ENCODE assay signal across 12 cellular contexts in genomic region chr2:120237491-120237902, GRCh38. TPM values are rescaled to one million over a fixed set of nuclear protein-coding genes. Genes with fewer than 3 reads are reported as not detected.
A peak's percentile ranks its signal among the peaks of the same experiment; 100 is the strongest.
DNase-seq lines count a peak whose midpoint lies in the region; ATAC-seq and TF ChIP-seq lines count a peak whose summit lies in the region.
"Had no signal": no experiment of that assay in that cellular context is flagged by ENCODE, and none has a peak within 500 bp of the region (broad histone marks: within the 10 kb centered on the region; RNA-seq: fewer than 3 reads in every experiment).

No MANE protein-coding gene starts in this region.

- no peak for TF ChIP-seq CTCF in mammary epithelial cell (conservative IDR thresholded peaks at IDR 0.05 in 1 of 2, IDR thresholded peaks at IDR 0.05 in 1 of 2; ENCODE audit: extremely low read depth in 1 of 2, insufficient read depth in 1 of 2, low read depth in 1 of 2, low read length in 2 of 2)
- TF ChIP-seq CTCF in MCF 10A (IDR thresholded peaks at IDR 0.05; ENCODE audit: unreplicated experiment): no peak
- no peak for TF ChIP-seq CTCF in left ventricle myocardium inferior (IDR thresholded peaks at IDR 0.05; ENCODE audit: borderline replicate concordance)

- H3K4me1 Mint-ChIP-seq in MCF 10A (ENCODE audit: insufficient read depth, unreplicated experiment): peaks cover 9% of the 10 kb centered on the region

- no peak overlapping the region for H3K4me2 ChIP-seq in mammary epithelial cell (ENCODE audit: insufficient read depth, low read depth, low read length)

- H3K4me3 ChIP-seq in mammary epithelial cell (replicated peaks in 1 of 3; ENCODE audit: insufficient read depth in 1 of 3, low read depth in 2 of 3, low read length in 3 of 3) (no peak overlapping the region), left ventricle myocardium inferior (no peak overlapping the region)

- H3K4me1 ChIP-seq in mammary epithelial cell (ENCODE audit: insufficient read depth, low read length): peaks cover 27% of the 10 kb centered on the region
- peaks cover 28% of the 10 kb centered on the region for H3K4me1 ChIP-seq in left ventricle myocardium inferior

- no peaks in the 10 kb centered on the region for H3K9me3 Mint-ChIP-seq in MCF 10A (ENCODE audit: unreplicated experiment)
- H3K9me3 Mint-ChIP-seq: natural killer cell had no signal

- POLR2A ChIA-PET in MCF 10A (lab: Yijun Ruan, JAX): interaction anchor here (0.9 kb wide), 1 partner anchor 15 kb away, joined by 3 read pairs; no protein-coding TSS in a partner anchor

- no peak overlapping the region for H3K9ac ChIP-seq in mammary epithelial cell (ENCODE audit: insufficient read depth, low read length)

- ATAC-seq in HG03460 (IDR thresholded peaks at IDR 0.05; ENCODE audit: unreplicated experiment): no peak
- ATAC-seq: natural killer cell had no signal

- H3K79me2 ChIP-seq in mammary epithelial cell (ENCODE audit: insufficient read depth, low read length): no peaks in the 10 kb centered on the region

- H3K27ac ChIP-seq in mammary epithelial cell (ENCODE audit: insufficient read depth, low read depth, low read length) (no peak overlapping the region), left ventricle myocardium inferior (replicated peaks) (no peak overlapping the region)

- H3K27me3 Mint-ChIP-seq in MCF 10A (ENCODE audit: insufficient read depth, unreplicated experiment): no peaks in the 10 kb centered on the region

- H4K20me1 ChIP-seq in mammary epithelial cell (ENCODE audit: insufficient read depth, low read length): no peaks in the 10 kb centered on the region

- 90% methylated on average over 8 of the region's 10 CpGs for WGBS in mammary epithelial cell (ENCODE audit: low coverage, missing lambda C conversion rate)

- H3K27me3 ChIP-seq in mammary epithelial cell (ENCODE audit: insufficient read depth, low read length) (no peaks in the 10 kb centered on the region), left ventricle myocardium inferior (ENCODE audit: low read depth) (peaks cover 21% of the 10 kb centered on the region)

- H3K9me3 ChIP-seq in mammary epithelial cell (replicated peaks; ENCODE audit: insufficient read depth, low read length): no peaks in the 10 kb centered on the region
- H3K9me3 ChIP-seq in left ventricle myocardium inferior (replicated peaks): peaks cover 3% of the 10 kb centered on the region

- in situ Hi-C loops in mammary epithelial cell (cut with MboI; ENCODE audit: low sequenced_read_pairs in 2 of 2): no loop called here

- H3K36me3 Mint-ChIP-seq in MCF 10A (ENCODE audit: insufficient read depth, unreplicated experiment): no peaks in the 10 kb centered on the region
- H3K36me3 Mint-ChIP-seq: natural killer cell had no signal

- intact Hi-C loops in mammary epithelial cell (cut with micrococcal nuclease) (no loop called here), MCF 10A (cut with micrococcal nuclease) (loop anchor here (5.0 to 10.0 kb wide), 2 partner anchors 445 to 837 kb away; no protein-coding TSS in a partner anchor), left ventricle myocardium inferior (cut with micrococcal nuclease) (no loop called here)

- no peaks in the 10 kb centered on the region for H3K36me3 ChIP-seq in mammary epithelial cell (ENCODE audit: insufficient read depth, low read length)
- no peaks in the 10 kb centered on the region for H3K36me3 ChIP-seq in left ventricle myocardium inferior

- H3K27ac Mint-ChIP-seq in MCF 10A (ENCODE audit: low read depth, unreplicated experiment): no peak overlapping the region
- H3K27ac Mint-ChIP-seq: natural killer cell had no signal

- H3K4me3 Mint-ChIP-seq in MCF 10A (ENCODE audit: unreplicated experiment): no peak overlapping the region
- H3K4me3 Mint-ChIP-seq: natural killer cell had no signal

- CTCF ChIA-PET in mammary epithelial cell (lab: Charles Lee; ENCODE audit: low non-redundant PET): no interaction called here
- CTCF ChIA-PET in MCF 10A (lab: Yijun Ruan, JAX): no interaction called here

- DNase-seq in mammary epithelial cell (peak; percentile 37), MCF 10A (ENCODE audit: unreplicated experiment) (no peak), astrocyte of the hippocampus (ENCODE audit: low read depth, low spot score) (peak; percentile 58), iPS-NIHi7 (ENCODE audit: extremely low spot score) (peak; percentile 62), nucleus accumbens (lab: John Stamatoyannopoulos, UW) (no peak), left ventricle myocardium inferior (no peak)
- DNase-seq in stimulated activated CD4-positive, alpha-beta T cell treated with anti-CD3 and anti-CD28 coated beads, Interleukin-1b, Interleukin-23, amount 100 ng/mL, for 48 hours: no peak
- DNase-seq: MM.1S; natural killer cell; NCI-H524 treated with DMSO at 0.1 percent for 48 hours; stimulated activated CD4-positive, alpha-beta T cell treated with anti-CD3 and anti-CD28 coated beads, Interleukin-2, amount 100 ng/mL, for 24 hours had no signal

- no peak overlapping the region for H2AFZ ChIP-seq in mammary epithelial cell (ENCODE audit: low read depth, low read length)

- dilution Hi-C loops in mammary epithelial cell (cut with HindIII; ENCODE audit: low sequenced_read_pairs): no loop called here

- BruUV-seq in mammary epithelial cell (replicated peaks; lab: Mats Ljungman, UMichigan) (no TSS peak), MCF 10A (replicated peaks; lab: Mats Ljungman, UMichigan) (no TSS peak)

RNA-seq across cellular contexts. Expression of gene TMEM185B, which starts 14.3 kb away (rescaled TPM):
- total RNA-seq in mammary epithelial cell: 10 to 100 TPM; 30.2 to 45.7 TPM
- 29.3 TPM for polyA plus RNA-seq in mammary epithelial cell
- polyA minus RNA-seq in mammary epithelial cell: 32.7 TPM
- total RNA-seq in MCF 10A (2022): 40.9 and 45.0 TPM in 2 replicates
- total RNA-seq in left ventricle myocardium inferior: 21.0 TPM

RNA-seq across cellular contexts. Expression of gene RALB, which starts 15.2 kb away (rescaled TPM):
- total RNA-seq in mammary epithelial cell (10 to 100 TPM; 34.0 to 49.8 TPM), MCF 10A (2022) (37.4 and 46.5 TPM in 2 replicates), left ventricle myocardium inferior (45.8 TPM)
- 52.5 TPM for polyA plus RNA-seq in mammary epithelial cell
- 11.8 TPM for polyA minus RNA-seq in mammary epithelial cell

Comparison
In these comparisons a context has a peak if more than half of its experiments do, and no peak if none do; other contexts are left out.
1. DNase-seq: peak in mammary epithelial cell (single experiment), astrocyte of the hippocampus (single experiment) and iPS-NIHi7 (single experiment); none in MCF 10A (single experiment), nucleus accumbens (0 of 56), stimulated activated CD4-positive, alpha-beta T cell treated with anti-CD3 and anti-CD28 coated beads, Interleukin-1b, Interleukin-23, amount 100 ng/mL, for 48 hours (single experiment) and left ventricle myocardium inferior (single experiment).